Comparison of ENCODE assay signal across 8 cellular contexts in the genomic region with DNA sequence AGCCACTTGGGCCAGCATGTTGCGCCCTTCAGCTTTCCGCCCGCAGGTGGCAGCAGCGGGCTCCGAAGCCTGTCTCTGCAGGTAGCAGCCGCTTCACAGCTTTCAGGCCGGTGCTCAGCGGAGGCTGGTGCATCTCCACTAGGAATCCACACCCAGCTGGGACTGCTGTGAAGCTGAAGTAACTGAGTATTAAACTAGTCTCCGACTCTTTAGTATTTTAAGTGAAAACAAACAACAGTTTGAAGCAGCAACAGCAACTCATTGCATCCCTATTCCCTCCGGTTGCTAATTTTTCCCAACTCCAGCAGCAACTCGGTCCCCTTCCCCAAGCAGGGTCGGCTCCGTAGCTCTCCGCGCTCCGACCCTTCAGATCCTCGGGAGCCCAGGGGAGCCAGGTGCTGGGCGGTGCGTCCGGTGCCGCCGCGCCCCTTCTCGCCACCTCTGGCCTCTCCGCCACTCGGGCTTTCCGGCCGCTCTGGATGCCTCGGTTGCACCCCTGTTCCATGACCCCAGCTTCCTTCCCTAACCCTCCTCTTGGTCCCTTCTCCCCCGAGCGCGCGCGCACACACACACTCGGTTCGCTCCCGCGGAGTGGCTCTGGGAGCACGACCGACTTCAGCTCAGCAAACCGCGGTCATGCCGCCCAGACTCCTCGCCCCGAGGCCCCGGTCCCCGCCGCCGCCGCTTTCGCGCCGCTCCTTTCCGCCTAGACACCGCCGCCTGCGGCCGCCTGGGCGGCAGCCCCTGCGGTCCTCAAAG.
DNase-seq lines count a peak whose midpoint lies in the region; ATAC-seq and TF ChIP-seq lines count a peak whose summit lies in the region.

No MANE protein-coding gene starts in this region.

- ATAC-seq in GM18858 (IDR thresholded peaks at IDR 0.05; ENCODE audit: unreplicated experiment) (peak; percentile 97), HG03095 (IDR thresholded peaks at IDR 0.05; ENCODE audit: unreplicated experiment) (peak; percentile 99)

- TF ChIP-seq CTCF in VCaP (conservative IDR thresholded peaks at IDR 0.05) = peak; percentile 95

- in situ Hi-C loops in ACHN (cut with HindIII; ENCODE audit: low pct_ligation_motif_present, low pct_unique_long_range_greater_than_20kb, low sequenced_read_pairs) = no loop called here

- DNase-seq in ACHN (peak; percentile 77), NCI-H2107 (lab: John Stamatoyannopoulos, UW) (peak; percentile 76), cerebellar cortex (ENCODE audit: low spot score) (peak; percentile 90), islet precursor cell (peak; percentile 91), smooth muscle cell of the brain vasculature (ENCODE audit: low read depth, low spot score) (peak; percentile 75)

- no peak overlapping the region for H3K27ac ChIP-seq in VCaP
